ENCODE assay signal across 1 cellular context in genomic region chr7:132276986-132277716, GRCh38.
TF ChIP-seq lines count a peak whose summit lies in the region.

No MANE protein-coding gene starts in this region.

TF ChIP-seq in A549, 52 proteins besides CTCF, POLR2A, EP300 and RAD21 (continued from another document):
- TF ChIP-seq E2F6 (IDR thresholded peaks at IDR 0.05; ENCODE audit: borderline replicate concordance, low read depth) (peak; percentile 38; the same call in 1 of the 2 replicates), CEBPB (IDR thresholded peaks at IDR 0.05) (0 out of 4 replicates have a peak, but pooled peaks of 1 of the 2 experiments have one; percentile 6), RCOR1 (IDR thresholded peaks at IDR 0.05; ENCODE audit: low read depth, low read length) (no peak), CBX2 (IDR thresholded peaks at IDR 0.05; ENCODE audit: borderline replicate concordance, low read depth) (no peak), JUNB (IDR thresholded peaks at IDR 0.05) (peak; percentile 83), HMGXB4 (CRISPR knock-in tag; IDR thresholded peaks at IDR 0.05; ENCODE audit: borderline replicate concordance) (no peak), JUN (IDR thresholded peaks at IDR 0.05) (peak in 1 of 2 experiments; percentile 48; a peak in 1 of 5 replicates), KDM1A (IDR thresholded peaks at IDR 0.05; ENCODE audit: low read depth) (no peak), NR3C1 (IDR thresholded peaks at IDR 0.05) (no peak)
